In genomic region chr9:73137286-73137899, GRCh38 we compare ENCODE assay signal across 14 cellular contexts. TPM values are rescaled to one million over a fixed set of nuclear protein-coding genes. Genes with fewer than 3 reads are reported as not detected.
DNase-seq lines count a peak whose midpoint lies in the region; ATAC-seq, FAIRE-seq and TF ChIP-seq lines count a peak whose summit lies in the region.
"Had no signal": no experiment of that assay in that cellular context is flagged by ENCODE, and none has a peak within 500 bp of the region (broad histone marks: within the 10 kb centered on the region; RNA-seq: fewer than 3 reads in every experiment).

No MANE protein-coding gene starts in this region.

- H3K27ac ChIP-seq in VCaP = peak overlapping the region; percentile 57
- H3K27ac ChIP-seq in keratinocyte (ENCODE audit: control insufficient read depth, insufficient read depth, low read length) = peak overlapping the region; percentile 53
- peak overlapping the region; percentile 60 for H3K27ac ChIP-seq in subcutaneous abdominal adipose tissue (ENCODE audit: low read depth, low read length)

- peak overlapping the region; percentile 22 for H3K4me2 ChIP-seq in keratinocyte (ENCODE audit: control insufficient read depth, extremely low read depth, insufficient read depth, low read depth, low read length)

- H3K9ac ChIP-seq in keratinocyte (ENCODE audit: control insufficient read depth, extremely low read depth, insufficient read depth, low read length) = peak overlapping the region; percentile 26
- peak overlapping the region in 1 of 5 donors; percentile 46 for H3K9ac ChIP-seq in subcutaneous abdominal adipose tissue (ENCODE audit: low read length in 5 of 5)

- no peaks in the 10 kb centered on the region for H3K9me1 ChIP-seq in keratinocyte (ENCODE audit: control insufficient read depth, extremely low read depth, insufficient read depth, low read length)

- DNase-seq in M059J (ENCODE audit: low read depth) (peak; percentile 82), keratinocyte (ENCODE audit: low read depth, low spot score) (no peak), GOT3 (lab: John Stamatoyannopoulos, UW) (no peak), D341Med (ENCODE audit: low spot score) (no peak)
- DNase-seq: activated CD4-positive, alpha-beta T cell treated with anti-CD3 and anti-CD28 coated beads for 4 hours; activated gamma-delta T cell; HFFc6; left ventricle myocardium superior; NCI-H526 treated with DMSO at 0.1 percent for 48 hours; stimulated activated CD4-positive, alpha-beta T cell treated with anti-CD3 and anti-CD28 coated beads, Interleukin-2, amount 100 ng/mL, for 48 hours; stimulated activated naive CD8-positive, alpha-beta T cell treated with anti-CD3 and anti-CD28 coated beads, Interleukin-15, Interleukin-2, amounts not matched to agents 100 U/mL and 50 U/mL, for 24 hours had no signal

- H3K9me3 ChIP-seq in keratinocyte (ENCODE audit: control insufficient read depth, low read depth, low read length) = no peaks in the 10 kb centered on the region
- H3K9me3 ChIP-seq in subcutaneous abdominal adipose tissue (ENCODE audit: control insufficient read depth in 5 of 5, low read length in 5 of 5) = no peaks in the 10 kb centered on the region

- H3K27me3 ChIP-seq in keratinocyte (ENCODE audit: control insufficient read depth, extremely low read depth, insufficient read depth, low read length) = no peaks in the 10 kb centered on the region
- H3K27me3 ChIP-seq in subcutaneous abdominal adipose tissue (ENCODE audit: control insufficient read depth in 5 of 5, insufficient read depth in 4 of 5, low read length in 5 of 5) = no peaks in the 10 kb centered on the region

- no peaks in the 10 kb centered on the region for H3K79me2 ChIP-seq in keratinocyte (ENCODE audit: control insufficient read depth, insufficient read depth, low read length)

- H3K4me3 ChIP-seq in keratinocyte (ENCODE audit: control insufficient read depth in 2 of 3, extremely low read depth in 1 of 3, insufficient read depth in 2 of 3, low read depth in 1 of 3, low read length in 3 of 3) (peak overlapping the region in 1 of 3 experiments; percentile 21), subcutaneous abdominal adipose tissue (ENCODE audit: low read depth in 1 of 5, low read length in 5 of 5) (peak overlapping the region in 1 of 5 donors; percentile 35)

- ATAC-seq in GM19035 (IDR thresholded peaks at IDR 0.05; ENCODE audit: unreplicated experiment) = no peak
- ATAC-seq: left ventricle myocardium superior; stimulated activated naive CD8-positive, alpha-beta T cell treated with anti-CD3 and anti-CD28 coated beads, Interleukin-15, Interleukin-2, amounts not matched to agents 100 U/mL and 50 U/mL, for 24 hours had no signal

- H3K4me1 ChIP-seq in keratinocyte (ENCODE audit: control insufficient read depth, extremely low read depth, insufficient read depth, low read length) = peaks cover 47% of the 10 kb centered on the region
- peaks cover 0 to 56% (median 29%) of the 10 kb centered on the region in 5 donors for H3K4me1 ChIP-seq in subcutaneous abdominal adipose tissue (ENCODE audit: control insufficient read depth in 5 of 5, insufficient read depth in 5 of 5, low read length in 5 of 5)

- no peak for TF ChIP-seq CTCF in VCaP (conservative IDR thresholded peaks at IDR 0.05)
- TF ChIP-seq CTCF in keratinocyte (optimal IDR thresholded peaks at IDR 0.05 in 1 of 3, IDR thresholded peaks at IDR 0.05 in 1 of 3, conservative IDR thresholded peaks at IDR 0.05 in 1 of 3; ENCODE audit: extremely low read depth in 1 of 3, insufficient read depth in 2 of 3, low read length in 3 of 3) = peak in 1 of 3 experiments; percentile 20

- peak; percentile 90 for FAIRE-seq in keratinocyte (lab: Jason Lieb, UNC)

- dilution Hi-C loops in keratinocyte (cut with MboI; ENCODE audit: extremely low pct_ligation_motif_present, low sequenced_read_pairs) = no loop called here

- H3K36me3 ChIP-seq in keratinocyte (ENCODE audit: control insufficient read depth in 2 of 2, extremely low read depth in 1 of 2, insufficient read depth in 2 of 2, low read length in 2 of 2) (no peaks in the 10 kb centered on the region), subcutaneous abdominal adipose tissue (ENCODE audit: control insufficient read depth in 5 of 5, insufficient read depth in 5 of 5, low read length in 5 of 5) (no peaks in the 10 kb centered on the region)

- no peaks in the 10 kb centered on the region for H4K20me1 ChIP-seq in keratinocyte (ENCODE audit: control insufficient read depth, extremely low read depth, insufficient read depth, low read length)

- H2AFZ ChIP-seq in keratinocyte (ENCODE audit: control insufficient read depth, low read length) = peak overlapping the region; percentile 3

RNA-seq across cellular contexts. Expression of gene ANXA1, which starts 14.3 kb away (rescaled TPM):
- 608 and 753 TPM in 2 replicates for total RNA-seq in M059J (2014; rRNA removed; shearing (Covaris generic))
- 972 to 1,449 TPM (median 1,028 TPM) in 3 replicates for polyA plus RNA-seq in keratinocyte
- 1,388 TPM for polyA plus RNA-seq in keratinocyte (2011; ENCODE audit: low read depth)
- 750 and 1,475 TPM in 2 replicates for polyA plus RNA-seq in keratinocyte (2011; cell fraction: cytosol; rRNA removed)
- polyA plus RNA-seq in keratinocyte (2011; cell fraction: nucleus; rRNA removed) = 1,170 and 1,541 TPM in 2 replicates
- 740 and 1,721 TPM in 2 replicates for polyA plus RNA-seq in keratinocyte (2012; ENCODE audit: low replicate concordance)
- polyA minus RNA-seq in keratinocyte = 121 to 703 TPM (median 426 TPM) in 3 replicates
- polyA minus RNA-seq in keratinocyte (2011; cell fraction: cytosol; rRNA and poly(A)+ RNA removed) = 323 TPM
- polyA minus RNA-seq in keratinocyte (2011; cell fraction: nucleus; rRNA and poly(A)+ RNA removed) = 533 and 965 TPM in 2 replicates
